In the genomic region with DNA sequence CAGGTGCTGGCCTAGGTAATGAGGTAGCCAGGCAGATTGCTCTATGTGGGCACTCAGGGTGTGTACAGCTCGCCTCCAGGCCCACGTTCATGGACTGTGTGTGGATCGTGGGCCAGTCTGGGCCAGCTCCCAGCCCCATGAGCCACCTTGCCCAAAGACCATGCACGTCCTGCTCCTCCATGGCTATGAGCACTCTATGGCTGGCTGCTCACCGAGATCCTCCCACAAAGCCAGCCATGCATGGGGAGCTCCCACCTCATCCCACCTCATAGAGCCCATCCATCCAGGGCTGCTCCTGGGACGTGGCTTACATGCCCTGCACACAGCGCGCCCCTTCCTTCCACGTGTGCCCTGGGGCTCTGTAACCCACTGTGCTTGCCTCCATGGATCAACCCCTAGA, we compare ENCODE assay signal across 7 cellular contexts.
"Had no signal": no experiment of that assay in that cellular context is flagged by ENCODE, and none has a peak within 500 bp of the region (broad histone marks: within the 10 kb centered on the region; RNA-seq: fewer than 3 reads in every experiment).

No MANE protein-coding gene starts in this region.

- H3K4me2 ChIP-seq: GM23338 had no signal

- H3K27ac Mint-ChIP-seq: GM23338, HFFc6 had no signal

- H3K9me3 Mint-ChIP-seq: GM23338 had no signal

- DNase-seq: H7, HFFc6, IMR-90 had no signal

- H3K4me3 Mint-ChIP-seq: GM23338, HFFc6 had no signal

- H3K36me3 ChIP-seq: HAP-1 had no signal

- H3K4me1 Mint-ChIP-seq: GM23338 had no signal

- H3K9me3 ChIP-seq: HAP-1 had no signal

- H2AFZ ChIP-seq: GM23338 had no signal

- H3K4me3 ChIP-seq: GM23338, HAP-1, K562 had no signal

- H3K4me1 ChIP-seq: HAP-1 had no signal

- ATAC-seq: GM23338, HCT116, K562 had no signal
